25 cellular contexts compared by ENCODE assay signal in the genomic region with DNA sequence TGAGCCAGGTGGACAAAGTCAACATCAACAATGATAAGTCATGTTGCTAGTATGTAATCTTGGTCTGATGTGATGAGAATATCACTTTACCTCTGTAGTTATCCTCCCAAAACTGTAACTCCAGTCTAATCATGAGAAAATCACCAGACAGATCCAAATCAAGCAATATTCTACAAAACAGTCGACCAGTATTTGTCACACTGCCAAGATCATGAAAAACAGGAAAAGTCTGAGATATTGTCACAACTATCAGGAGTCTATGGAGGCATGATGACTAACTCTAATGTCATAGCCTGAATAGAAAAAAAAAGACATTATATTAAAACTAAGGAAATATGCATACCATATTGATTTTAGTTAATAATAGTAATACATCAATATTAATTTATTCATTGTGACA.
DNase-seq lines count a peak whose midpoint lies in the region; ATAC-seq and TF ChIP-seq lines count a peak whose summit lies in the region.
"Had no signal": no experiment of that assay in that cellular context is flagged by ENCODE, and none has a peak within 500 bp of the region (broad histone marks: within the 10 kb centered on the region; RNA-seq: fewer than 3 reads in every experiment).

No MANE protein-coding gene starts in this region.

- peaks cover 6 to 26% (median 9%) of the 10 kb centered on the region in 6 donors for H3K9me3 Mint-ChIP-seq in immature natural killer cell

- H3K36me3 ChIP-seq in brain microvascular endothelial cell (replicated peaks): no peaks in the 10 kb centered on the region
- H3K36me3 ChIP-seq: colonic mucosa, HAP-1, lower lobe of right lung, SJCRH30, stomach had no signal

- H3K27ac Mint-ChIP-seq in immature natural killer cell: no peak overlapping the region
- H3K27ac Mint-ChIP-seq: activated naive CD8-positive, alpha-beta T cell treated with anti-CD3 and anti-CD28 coated beads, Interleukin-2, amount 10 ng/mL, durations not matched to agents 7 days and 5 days; T-cell had no signal

- H3K4me1 Mint-ChIP-seq in immature natural killer cell: peaks cover 11 to 27% of the 10 kb centered on the region in 2 donors

- TF ChIP-seq CTCF in brain microvascular endothelial cell (IDR thresholded peaks at IDR 0.05; ENCODE audit: low read depth, low read length, missing control alignments) (no peak), fibroblast of the aortic adventitia (IDR thresholded peaks at IDR 0.05; ENCODE audit: insufficient read depth, low read length) (no peak)

- no peak overlapping the region for H3K4me3 Mint-ChIP-seq in immature natural killer cell
- H3K4me3 Mint-ChIP-seq: activated naive CD8-positive, alpha-beta T cell treated with anti-CD3 and anti-CD28 coated beads, Interleukin-2, amount 10 ng/mL, durations not matched to agents 7 days and 5 days; neural crest cell; T-cell had no signal

- no peaks in the 10 kb centered on the region for H3K36me3 Mint-ChIP-seq in immature natural killer cell
- H3K36me3 Mint-ChIP-seq: activated naive CD8-positive, alpha-beta T cell treated with anti-CD3 and anti-CD28 coated beads, Interleukin-2, amount 10 ng/mL, durations not matched to agents 7 days and 5 days; T-cell had no signal

- peaks cover 0 to 2% (median 0%) of the 10 kb centered on the region in 3 donors for H3K27me3 Mint-ChIP-seq in immature natural killer cell (ENCODE audit: low read depth in 3 of 3)
- H3K27me3 Mint-ChIP-seq: T-cell had no signal

- H3K27ac ChIP-seq in brain microvascular endothelial cell: no peak overlapping the region
- H3K27ac ChIP-seq: colonic mucosa, lower lobe of right lung, SJCRH30, stomach had no signal

- H3K4me3 ChIP-seq in brain microvascular endothelial cell (ENCODE audit: low read depth, low read length): no peak overlapping the region
- H3K4me3 ChIP-seq in fibroblast of the aortic adventitia (ENCODE audit: low read depth, low read length): no peak overlapping the region
- H3K4me3 ChIP-seq: colonic mucosa, HAP-1, lower lobe of right lung, SJCRH30, stomach had no signal

- DNase-seq in A172 (ENCODE audit: low spot score) (peak; percentile 23), HCEC 1CT (peak; percentile 59), brain microvascular endothelial cell (peak; percentile 59), fibroblast of the aortic adventitia (ENCODE audit: low read depth) (peak; percentile 9), medulla oblongata (ENCODE audit: extremely low spot score) (no peak), immature natural killer cell (no peak)
- DNase-seq: ACHN; activated effector memory CD4-positive, alpha-beta T cell treated with anti-CD3 and anti-CD28 coated beads, Interleukin-2, amount 50 U/mL, for 16 hours; activated naive CD8-positive, alpha-beta T cell treated with anti-CD3 and anti-CD28 coated beads, Interleukin-2, amount 10 ng/mL, durations not matched to agents 7 days and 5 days; colonic mucosa; DND-41; kidney glomerular epithelial cell; lower lobe of right lung; NCI-H1436 treated with DMSO at 0.1 percent for 48 hours; NCI-H510A treated with DMSO at 0.1 percent for 48 hours; SJCRH30; stomach; T-cell; trophoblast cell had no signal

- ATAC-seq in HG02798 (IDR thresholded peaks at IDR 0.05; ENCODE audit: poor library complexity, unreplicated experiment) (no peak), HG03280 (IDR thresholded peaks at IDR 0.05; ENCODE audit: unreplicated experiment) (no peak)
- ATAC-seq: lower lobe of right lung, Panc1, sciatic nerve, T-cell had no signal

- no peaks in the 10 kb centered on the region for H3K27me3 ChIP-seq in brain microvascular endothelial cell (replicated peaks)
- H3K27me3 ChIP-seq: colonic mucosa, SJCRH30, stomach had no signal

- in situ Hi-C loops in brain microvascular endothelial cell (cut with HindIII; ENCODE audit: low pct_ligation_motif_present, low sequenced_read_pairs): no loop called here

Comparison
In these comparisons a context has a peak if more than half of its experiments do, and no peak if none do; other contexts are left out.
1. DNase-seq: peak in A172 (single experiment), HCEC 1CT (single experiment), brain microvascular endothelial cell (single experiment) and fibroblast of the aortic adventitia (single experiment); none in medulla oblongata (single experiment) and immature natural killer cell (0 of 3).